In the genomic region with DNA sequence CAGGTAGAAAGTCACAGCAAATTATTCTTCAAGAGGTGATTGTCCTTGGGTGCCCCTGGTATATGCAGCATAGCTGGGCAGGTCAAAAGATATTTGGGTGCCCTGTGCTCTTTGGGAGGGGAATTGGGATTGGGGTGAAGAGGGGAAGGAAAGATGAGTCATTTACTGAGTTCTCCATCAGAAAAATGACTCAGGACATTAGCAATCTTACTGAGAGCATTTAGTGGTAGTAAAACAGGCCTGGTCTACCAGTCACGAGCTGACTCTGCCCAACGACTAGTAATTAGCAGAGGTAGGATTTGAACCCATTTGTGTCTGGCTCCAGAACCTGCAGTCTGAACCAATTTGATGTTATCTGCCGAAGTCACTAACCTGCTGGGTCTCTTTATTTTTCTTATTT, we compare ENCODE assay signal across 1 cellular context.
TF ChIP-seq lines count a peak whose summit lies in the region.

No MANE protein-coding gene starts in this region.

TF ChIP-seq in K562, 482 proteins besides CTCF, POLR2A, EP300 and RAD21:
- TF ChIP-seq ETV1 (tag; conservative IDR thresholded peaks at IDR 0.05; ENCODE audit: low read depth): no peak
- TF ChIP-seq, protein P1, sequence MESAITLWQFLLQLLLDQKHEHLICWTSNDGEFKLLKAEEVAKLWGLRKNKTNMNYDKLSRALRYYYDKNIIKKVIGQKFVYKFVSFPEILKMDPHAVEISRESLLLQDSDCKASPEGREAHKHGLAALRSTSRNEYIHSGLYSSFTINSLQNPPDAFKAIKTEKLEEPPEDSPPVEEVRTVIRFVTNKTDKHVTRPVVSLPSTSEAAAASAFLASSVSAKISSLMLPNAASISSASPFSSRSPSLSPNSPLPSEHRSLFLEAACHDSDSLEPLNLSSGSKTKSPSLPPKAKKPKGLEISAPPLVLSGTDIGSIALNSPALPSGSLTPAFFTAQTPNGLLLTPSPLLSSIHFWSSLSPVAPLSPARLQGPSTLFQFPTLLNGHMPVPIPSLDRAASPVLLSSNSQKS (CRISPR knock-in tag; IDR thresholded peaks at IDR 0.05): no peak
- TF ChIP-seq, protein P2, sequence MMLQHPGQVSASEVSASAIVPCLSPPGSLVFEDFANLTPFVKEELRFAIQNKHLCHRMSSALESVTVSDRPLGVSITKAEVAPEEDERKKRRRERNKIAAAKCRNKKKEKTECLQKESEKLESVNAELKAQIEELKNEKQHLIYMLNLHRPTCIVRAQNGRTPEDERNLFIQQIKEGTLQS (IDR thresholded peaks at IDR 0.05): peak; percentile 42
- TF ChIP-seq, protein P2 (CRISPR knock-in tag; conservative IDR thresholded peaks at IDR 0.05): no peak
- TF ChIP-seq ZNF75A (CRISPR knock-in tag; IDR thresholded peaks at IDR 0.05): no peak
- no peak for TF ChIP-seq HDGF (IDR thresholded peaks at IDR 0.05)
TF ChIP-seq in K562: peak in this region for 1.
